In the genomic region with DNA sequence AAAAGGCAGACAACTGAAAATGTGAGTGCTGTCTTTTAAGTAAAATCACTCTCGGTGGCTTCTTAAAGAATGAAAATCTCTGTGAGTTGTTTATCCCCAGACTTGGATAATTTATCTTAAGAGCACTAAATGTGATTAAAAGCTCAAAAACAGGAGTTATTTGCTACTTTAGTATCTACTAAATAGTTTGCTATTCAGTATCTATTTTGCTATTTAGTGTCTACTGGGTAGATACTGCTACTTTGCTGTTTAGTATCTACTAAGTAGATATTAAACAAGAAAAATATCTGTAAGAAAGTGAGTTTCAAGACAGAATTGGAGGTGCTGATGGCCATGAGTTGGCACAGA, we compare ENCODE assay signal across 9 cellular contexts. TPM values are rescaled to one million over a fixed set of nuclear protein-coding genes. Genes with fewer than 3 reads are reported as not detected.
DNase-seq lines count a peak whose midpoint lies in the region; ATAC-seq and TF ChIP-seq lines count a peak whose summit lies in the region.
"Had no signal": no experiment of that assay in that cellular context is flagged by ENCODE, and none has a peak within 500 bp of the region (broad histone marks: within the 10 kb centered on the region; RNA-seq: fewer than 3 reads in every experiment).

No MANE protein-coding gene starts in this region.

- H3K27ac Mint-ChIP-seq in activated naive CD4-positive, alpha-beta T cell treated with anti-CD3 and anti-CD28 coated beads for 36 hours, result no peak overlapping the region

- WGBS in esophagus muscularis mucosa, result 0% methylated on average over 1 of the region's 1 CpG

- CTCF ChIA-PET in activated naive CD4-positive, alpha-beta T cell treated with anti-CD3 and anti-CD28 coated beads for 36 hours (lab: Charles Lee), result interaction anchor here (0.6 to 4.3 kb wide), 7 partner anchors 16 to 316 kb away, joined by 3 to 30 read pairs (median 5); no protein-coding TSS in a partner anchor

- H3K9me3 Mint-ChIP-seq in activated naive CD4-positive, alpha-beta T cell treated with anti-CD3 and anti-CD28 coated beads for 36 hours, result no peaks in the 10 kb centered on the region

- TF ChIP-seq CTCF in esophagus muscularis mucosa (IDR thresholded peaks at IDR 0.05) (no peak), thoracic aorta (IDR thresholded peaks at IDR 0.05) (no peak)

- peaks cover 32% of the 10 kb centered on the region for H3K4me1 ChIP-seq in SJSA1 (replicated peaks)
- peaks cover 7 to 26% (median 26%) of the 10 kb centered on the region in 4 donors for H3K4me1 ChIP-seq in esophagus muscularis mucosa
- H3K4me1 ChIP-seq in thoracic aorta (ENCODE audit: control insufficient read depth in 1 of 2, low read depth in 2 of 2), result peaks cover 7 to 10% of the 10 kb centered on the region in 2 donors

- H3K36me3 ChIP-seq in SJSA1 (peaks cover 8% of the 10 kb centered on the region; the same call in 1 of the 2 replicates), esophagus muscularis mucosa (no peaks in the 10 kb centered on the region), thoracic aorta (no peaks in the 10 kb centered on the region)
- H3K36me3 ChIP-seq: upper lobe of left lung had no signal

- H3K9me3 ChIP-seq in SJSA1 (replicated peaks), result peaks cover 8% of the 10 kb centered on the region
- no peaks in the 10 kb centered on the region for H3K9me3 ChIP-seq in esophagus muscularis mucosa
- H3K9me3 ChIP-seq in thoracic aorta, result no peaks in the 10 kb centered on the region
- H3K9me3 ChIP-seq: upper lobe of left lung had no signal

- no peak for DNase-seq in activated naive CD4-positive, alpha-beta T cell treated with anti-CD3 and anti-CD28 coated beads for 36 hours
- no peak for DNase-seq in activated naive CD4-positive, alpha-beta T cell treated with Interleukin-2 at 50 U/mL for 16 hours
- no peak for DNase-seq in SJSA1 (ENCODE audit: low read depth in 1 of 2, low spot score in 2 of 2)
- no peak for DNase-seq in esophagus muscularis mucosa (ENCODE audit: extremely low spot score)
- DNase-seq in thoracic aorta (ENCODE audit: low spot score), result no peak
- no peak for DNase-seq in NCI-H2029 (lab: John Stamatoyannopoulos, UW)
- DNase-seq in NCI-H774 (lab: John Stamatoyannopoulos, UW), result no peak

- H3K27ac ChIP-seq in SJSA1 (no peak overlapping the region), esophagus muscularis mucosa (replicated peaks in 1 of 4) (peak overlapping the region in 1 of 4 donors; percentile 49), thoracic aorta (no peak overlapping the region)

- H3K4me1 Mint-ChIP-seq in activated naive CD4-positive, alpha-beta T cell treated with anti-CD3 and anti-CD28 coated beads for 36 hours (ENCODE audit: low read depth), result peaks cover 6% of the 10 kb centered on the region

- intact Hi-C loops in activated naive CD4-positive, alpha-beta T cell treated with anti-CD3 and anti-CD28 coated beads for 36 hours (cut with micrococcal nuclease), result loop anchor here (1.0 to 5.0 kb wide), 8 partner anchors 18 to 398 kb away; partner anchors contain the start of genes HAAO and MTA3
- intact Hi-C loops in esophagus muscularis mucosa (cut with DNase I), result loop anchor here (5.0 kb wide), 1 partner anchor 167 kb away; no protein-coding TSS in a partner anchor

- H3K27me3 ChIP-seq in SJSA1 (replicated peaks) (no peaks in the 10 kb centered on the region), esophagus muscularis mucosa (peaks cover 9 to 49% (median 21%) of the 10 kb centered on the region in 4 donors), thoracic aorta (replicated peaks; ENCODE audit: insufficient read depth) (peaks cover 7% of the 10 kb centered on the region)

- peak overlapping the region; percentile 94 for H3K4me3 Mint-ChIP-seq in activated naive CD4-positive, alpha-beta T cell treated with anti-CD3 and anti-CD28 coated beads for 36 hours

- TF ChIP-seq EP300 in esophagus muscularis mucosa (IDR thresholded peaks at IDR 0.05), result no peak

- no peaks in the 10 kb centered on the region for H3K36me3 Mint-ChIP-seq in activated naive CD4-positive, alpha-beta T cell treated with anti-CD3 and anti-CD28 coated beads for 36 hours (ENCODE audit: low read depth)

- H3K4me3 ChIP-seq in SJSA1, result peak overlapping the region; percentile 91
- H3K4me3 ChIP-seq in esophagus muscularis mucosa, result peak overlapping the region; percentile 61 to 76 (median 64)
- H3K4me3 ChIP-seq in thoracic aorta, result peak overlapping the region; percentile 80

- peaks cover 10% of the 10 kb centered on the region for H3K27me3 Mint-ChIP-seq in activated naive CD4-positive, alpha-beta T cell treated with anti-CD3 and anti-CD28 coated beads for 36 hours (ENCODE audit: low read depth)

- ATAC-seq in thoracic aorta (ENCODE audit: insufficient number of reproducible peaks, low FRiP score, low read depth) (no peak), GM21825 (IDR thresholded peaks at IDR 0.05; ENCODE audit: unreplicated experiment) (no peak)

- no peak for TF ChIP-seq POLR2A in esophagus muscularis mucosa (IDR thresholded peaks at IDR 0.05; ENCODE audit: low read depth)

RNA-seq across cellular contexts. Expression of gene KCNG3, which starts 1.4 kb away (rescaled TPM):
- under 1 TPM; 0.19 to 0.30 TPM for total RNA-seq in activated naive CD4-positive, alpha-beta T cell treated with anti-CD3 and anti-CD28 coated beads for 36 hours
- 5.4 and 7.1 TPM in 2 replicates for total RNA-seq in SJSA1 (2014; rRNA removed; shearing (Covaris generic))
- total RNA-seq in esophagus muscularis mucosa (under 1 TPM in 1 of 4 donors, not detected in 3; 0.17 TPM), thoracic aorta (under 1 TPM in 1 of 2 donors, not detected in 1; 0.78 TPM)
